In the genomic region with DNA sequence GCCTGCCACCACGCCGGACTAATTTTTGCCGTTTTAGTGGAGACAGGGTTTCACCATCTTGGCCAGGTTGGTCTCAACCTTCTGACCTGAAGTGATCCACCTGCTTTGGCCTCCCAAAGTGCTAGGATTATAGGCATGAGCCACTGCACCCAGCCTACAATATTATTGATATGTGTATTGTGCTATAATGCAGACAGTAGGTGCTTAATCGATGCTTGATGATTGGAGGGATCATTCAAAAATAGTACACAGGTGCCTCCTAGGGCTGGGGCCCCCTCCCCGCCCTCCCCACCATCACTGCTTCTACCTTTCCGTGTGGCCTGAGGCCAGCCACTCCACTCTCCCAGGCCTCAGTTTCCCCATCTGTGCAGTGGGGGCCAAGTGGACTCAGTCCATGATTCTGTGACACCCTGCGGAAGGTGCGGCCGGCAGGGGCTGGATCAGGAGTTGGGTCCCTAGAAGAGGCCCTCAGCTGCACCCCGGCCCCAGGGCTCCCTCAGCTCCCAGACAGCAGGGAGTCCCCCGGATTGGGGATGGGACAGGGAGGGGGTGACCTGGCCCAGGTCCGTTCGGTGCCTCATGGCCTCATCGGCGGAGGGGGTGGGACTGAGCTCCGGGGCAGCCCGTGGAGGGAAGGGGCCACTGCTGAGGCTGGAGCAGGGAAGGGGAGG, we compare ENCODE assay signal across 24 cellular contexts. TPM values are rescaled to one million over a fixed set of nuclear protein-coding genes. Genes with fewer than 3 reads are reported as not detected.
DNase-seq lines count a peak whose midpoint lies in the region; ATAC-seq, FAIRE-seq and TF ChIP-seq lines count a peak whose summit lies in the region.
"Had no signal": no experiment of that assay in that cellular context is flagged by ENCODE, and none has a peak within 500 bp of the region (broad histone marks: within the 10 kb centered on the region; RNA-seq: fewer than 3 reads in every experiment).

No MANE protein-coding gene starts in this region.

- WGBS in mammary epithelial cell (ENCODE audit: low coverage, missing lambda C conversion rate), result 78% methylated on average over 4 of the region's 17 CpGs
- 46 to 83% (median 58%) methylated on average over 6 to 17 of the region's 17 CpGs for WGBS in adrenal gland, 4 donors

- CTCF ChIA-PET in mammary epithelial cell (lab: Charles Lee; ENCODE audit: low non-redundant PET), result no interaction called here
- CTCF ChIA-PET in naive thymus-derived CD4-positive, alpha-beta T cell (lab: Charles Lee), result no interaction called here

- no peak overlapping the region for H3K9ac ChIP-seq in mammary epithelial cell (ENCODE audit: insufficient read depth, low read length)
- H3K9ac ChIP-seq: parathyroid adenoma had no signal

- H3K27me3 ChIP-seq in right atrium auricular region (no peaks in the 10 kb centered on the region), mammary epithelial cell (ENCODE audit: insufficient read depth, low read length) (no peaks in the 10 kb centered on the region), uterus (no peaks in the 10 kb centered on the region), adrenal gland (peaks cover 22% of the 10 kb centered on the region)
- no peaks in the 10 kb centered on the region for H3K27me3 ChIP-seq in naive thymus-derived CD4-positive, alpha-beta T cell (ENCODE audit: control insufficient read depth in 2 of 2, insufficient read depth in 2 of 2, low read length in 2 of 2)
- H3K27me3 ChIP-seq: MG63 had no signal

- TF ChIP-seq CTCF in right atrium auricular region (IDR thresholded peaks at IDR 0.05) (no peak), mammary epithelial cell (conservative IDR thresholded peaks at IDR 0.05 in 1 of 2, IDR thresholded peaks at IDR 0.05 in 1 of 2; ENCODE audit: extremely low read depth in 1 of 2, insufficient read depth in 1 of 2, low read depth in 1 of 2, low read length in 2 of 2) (no peak), uterus (IDR thresholded peaks at IDR 0.05) (no peak), adrenal gland (IDR thresholded peaks at IDR 0.05) (no peak)

- peak overlapping the region in 6 of 10 donors; percentile 16 to 85 (median 40) for H3K4me3 Mint-ChIP-seq in naive thymus-derived CD4-positive, alpha-beta T cell

- in situ Hi-C loops in mammary epithelial cell (cut with MboI; ENCODE audit: low sequenced_read_pairs in 2 of 2), result no loop called here

- no peak for ATAC-seq in left ventricle myocardium superior
- ATAC-seq in naive thymus-derived CD4-positive, alpha-beta T cell, result no peak
- ATAC-seq: GM23338, Panc1 had no signal

- no peak for DNase-seq in right atrium auricular region (ENCODE audit: low spot score)
- no peak for DNase-seq in left ventricle myocardium superior
- no peak for DNase-seq in mammary epithelial cell
- no peak for DNase-seq in naive thymus-derived CD4-positive, alpha-beta T cell
- no peak for DNase-seq in uterus
- no peak for DNase-seq in GM19239 (ENCODE audit: insufficient read length, low spot score)
- no peak for DNase-seq in iPS-NIHi11 (ENCODE audit: low spot score)
- no peak for DNase-seq in adrenal gland
- DNase-seq: activated effector memory CD4-positive, alpha-beta T cell treated with anti-CD3 and anti-CD28 coated beads, Interleukin-2, amount 50 U/mL, for 16 hours; amniotic stem cell; foreskin melanocyte; MG63; naive B cell; NCI-H1417 treated with DMSO at 0.1 percent for 48 hours; NCI-H510A; stimulated activated CD4-positive, alpha-beta T cell treated with anti-CD3 and anti-CD28 coated beads, Interleukin-1b, Interleukin-23, amount 100 ng/mL, for 48 hours; WERI-Rb-1 had no signal

- BruUV-seq in mammary epithelial cell (replicated peaks; lab: Mats Ljungman, UMichigan), result no TSS peak

- no peak overlapping the region for H3K4me3 ChIP-seq in right atrium auricular region
- no peak overlapping the region for H3K4me3 ChIP-seq in mammary epithelial cell (replicated peaks in 1 of 3; ENCODE audit: insufficient read depth in 1 of 3, low read depth in 2 of 3, low read length in 3 of 3)
- no peak overlapping the region for H3K4me3 ChIP-seq in naive thymus-derived CD4-positive, alpha-beta T cell (ENCODE audit: low read length)
- H3K4me3 ChIP-seq in uterus, result no peak overlapping the region
- H3K4me3 ChIP-seq in adrenal gland, result no peak overlapping the region
- H3K4me3 ChIP-seq: GM23338, MG63 had no signal

- peaks cover 0 to 28% (median 0%) of the 10 kb centered on the region in 5 donors for H3K27me3 Mint-ChIP-seq in naive thymus-derived CD4-positive, alpha-beta T cell

- peak overlapping the region in 3 of 9 donors; percentile 8 to 70 (median 67) for H3K27ac Mint-ChIP-seq in naive thymus-derived CD4-positive, alpha-beta T cell
- H3K27ac Mint-ChIP-seq: GM23338 had no signal

- H2AFZ ChIP-seq in mammary epithelial cell (ENCODE audit: low read depth, low read length), result no peak overlapping the region
- H2AFZ ChIP-seq: GM23338, parathyroid adenoma had no signal

- H3K9me3 Mint-ChIP-seq in naive thymus-derived CD4-positive, alpha-beta T cell, result peaks cover 0 to 5% (median 0%) of the 10 kb centered on the region in 11 donors

- no peak for FAIRE-seq in GM19239 (lab: Jason Lieb, UNC)

- H3K4me2 ChIP-seq in mammary epithelial cell (ENCODE audit: insufficient read depth, low read depth, low read length), result peak overlapping the region; percentile 72
- H3K4me2 ChIP-seq: GM23338 had no signal

- dilution Hi-C loops in mammary epithelial cell (cut with HindIII; ENCODE audit: low sequenced_read_pairs), result no loop called here

- peaks cover 0 to 3% (median 0%) of the 10 kb centered on the region in 5 donors for H3K36me3 Mint-ChIP-seq in naive thymus-derived CD4-positive, alpha-beta T cell

- POLR2A ChIA-PET in naive thymus-derived CD4-positive, alpha-beta T cell (lab: Charles Lee), result interaction anchor here (0.6 kb wide), 1 partner anchor 71 kb away, joined by 3 read pairs; no protein-coding TSS in a partner anchor

- no peaks in the 10 kb centered on the region for H3K36me3 ChIP-seq in right atrium auricular region
- no peaks in the 10 kb centered on the region for H3K36me3 ChIP-seq in mammary epithelial cell (ENCODE audit: insufficient read depth, low read length)
- H3K36me3 ChIP-seq in naive thymus-derived CD4-positive, alpha-beta T cell (ENCODE audit: control insufficient read depth in 2 of 3, insufficient read depth in 3 of 3, low read length in 3 of 3), result no peaks in the 10 kb centered on the region
- H3K36me3 ChIP-seq in uterus, result no peaks in the 10 kb centered on the region
- no peaks in the 10 kb centered on the region for H3K36me3 ChIP-seq in adrenal gland (replicated peaks in 1 of 2)
- H3K36me3 ChIP-seq: MG63, WERI-Rb-1 had no signal

- no peaks in the 10 kb centered on the region for H3K9me3 ChIP-seq in right atrium auricular region
- H3K9me3 ChIP-seq in mammary epithelial cell (replicated peaks; ENCODE audit: insufficient read depth, low read length), result no peaks in the 10 kb centered on the region
- H3K9me3 ChIP-seq in naive thymus-derived CD4-positive, alpha-beta T cell (ENCODE audit: control insufficient read depth in 2 of 3, low read length in 3 of 3), result no peaks in the 10 kb centered on the region
- H3K9me3 ChIP-seq in uterus, result no peaks in the 10 kb centered on the region
- no peaks in the 10 kb centered on the region for H3K9me3 ChIP-seq in adrenal gland (replicated peaks in 1 of 3)
- H3K9me3 ChIP-seq: MG63 had no signal

- intact Hi-C loops in left ventricle myocardium superior (cut with micrococcal nuclease) (no loop called here), mammary epithelial cell (cut with micrococcal nuclease) (loop anchor here (5.0 kb wide), 1 partner anchor 44 kb away; no protein-coding TSS in a partner anchor), uterus (cut with DNase I; ENCODE audit: low total_unique reads) (no loop called here), adrenal gland (cut with DNase I) (loop anchor here in 1 of 2 donors (10.0 kb wide), 1 partner anchor 227 kb away; the partner anchor contains the start of gene EFNA2)
- intact Hi-C loops in naive thymus-derived CD4-positive, alpha-beta T cell (cut with micrococcal nuclease), result loop anchor here in 1 of 2 donors (10.0 kb wide), 1 partner anchor 67 kb away; no protein-coding TSS in a partner anchor

- no peaks in the 10 kb centered on the region for H3K79me2 ChIP-seq in mammary epithelial cell (ENCODE audit: insufficient read depth, low read length)
- H3K79me2 ChIP-seq: parathyroid adenoma had no signal

- peak overlapping the region; percentile 87 to 96 for H3K27ac ChIP-seq in right atrium auricular region
- no peak overlapping the region for H3K27ac ChIP-seq in mammary epithelial cell (ENCODE audit: insufficient read depth, low read depth, low read length)
- peak overlapping the region; percentile 27 for H3K27ac ChIP-seq in naive thymus-derived CD4-positive, alpha-beta T cell (ENCODE audit: low read depth, low read length)
- peak overlapping the region; percentile 91 for H3K27ac ChIP-seq in uterus
- H3K27ac ChIP-seq in adrenal gland, result no peak overlapping the region
- H3K27ac ChIP-seq: parathyroid adenoma, WERI-Rb-1 had no signal

- TF ChIP-seq POLR2A in uterus (IDR thresholded peaks at IDR 0.05) (no peak), adrenal gland (IDR thresholded peaks at IDR 0.05) (no peak)

- H3K4me1 ChIP-seq in right atrium auricular region (peaks cover 0 to 22% of the 10 kb centered on the region in 2 donors), mammary epithelial cell (ENCODE audit: insufficient read depth, low read length) (peaks cover 18% of the 10 kb centered on the region), uterus (no peaks in the 10 kb centered on the region), adrenal gland (replicated peaks in 1 of 2) (peaks cover 7 to 8% of the 10 kb centered on the region in 2 donors)
- peaks cover 4 to 18% of the 10 kb centered on the region in 2 donors for H3K4me1 ChIP-seq in naive thymus-derived CD4-positive, alpha-beta T cell (ENCODE audit: control insufficient read depth in 2 of 2, insufficient read depth in 2 of 2, low read length in 2 of 2)

- H3K4me1 Mint-ChIP-seq in naive thymus-derived CD4-positive, alpha-beta T cell, result peaks cover 7 to 37% (median 24%) of the 10 kb centered on the region in 7 donors
- H3K4me1 Mint-ChIP-seq: GM23338 had no signal

- no peaks in the 10 kb centered on the region for H4K20me1 ChIP-seq in mammary epithelial cell (ENCODE audit: insufficient read depth, low read length)

RNA-seq across cellular contexts. Expression of gene ADAMTSL5, which starts 1.4 kb away (rescaled TPM):
- total RNA-seq in right atrium auricular region, result 10 to 100 TPM; 14.5 to 27.2 TPM
- 20.5 TPM for total RNA-seq in left ventricle myocardium superior
- 10 to 100 TPM in 1 of 2 donors, 1 to 10 TPM in 1; 5.3 to 21.9 TPM for total RNA-seq in mammary epithelial cell
- polyA plus RNA-seq in mammary epithelial cell, result 6.0 TPM
- not detected for polyA minus RNA-seq in mammary epithelial cell
- total RNA-seq in naive thymus-derived CD4-positive, alpha-beta T cell, result 1 to 10 TPM; 3.6 to 9.9 (median 6.0) TPM
- polyA plus RNA-seq in naive thymus-derived CD4-positive, alpha-beta T cell, result 1 to 10 TPM; 4.3 to 4.8 TPM
- total RNA-seq in uterus, result 10 to 100 TPM in 3 of 4 donors, 1 to 10 TPM in 1; 3.5 to 39.4 (median 12.6) TPM
- 1 to 10 TPM in 7 of 8 donors, under 1 TPM in 1; 0.74 to 8.8 (median 2.3) TPM for total RNA-seq in adrenal gland
- polyA plus RNA-seq in adrenal gland, result 1 to 10 TPM in 2 of 3 donors, under 1 TPM in 1; 0.79 to 2.4 (median 2.0) TPM
- polyA plus RNA-seq: CD14-positive monocyte had no signal

RNA-seq across cellular contexts. Expression of gene PLK5, which starts 12.4 kb away (rescaled TPM):
- total RNA-seq in right atrium auricular region, result not detected
- not detected for total RNA-seq in left ventricle myocardium superior
- total RNA-seq in mammary epithelial cell, result not detected
- polyA plus RNA-seq in mammary epithelial cell, result not detected
- not detected for polyA minus RNA-seq in mammary epithelial cell
- total RNA-seq in naive thymus-derived CD4-positive, alpha-beta T cell, result not detected
- polyA plus RNA-seq in naive thymus-derived CD4-positive, alpha-beta T cell, result not detected
- 1 to 10 TPM in 1 of 4 donors, under 1 TPM in 1, not detected in 2; 0.21 to 2.7 TPM for total RNA-seq in uterus
- total RNA-seq in adrenal gland, result under 1 TPM in 1 of 8 donors, not detected in 7; 0.15 TPM
- polyA plus RNA-seq in adrenal gland, result 1 to 10 TPM in 1 of 3 donors, under 1 TPM in 1, not detected in 1; 0.47 to 1.0 TPM
- total RNA-seq: kidney epithelial cell, SK-MEL-5 had no signal
- polyA plus RNA-seq: CD14-positive monocyte, IgD-negative memory B cell had no signal

RNA-seq across cellular contexts. Expression of gene REEP6, which starts 20.5 kb away (rescaled TPM):
- total RNA-seq in right atrium auricular region (1 to 10 TPM; 1.3 to 2.3 TPM), left ventricle myocardium superior (0.72 TPM), mammary epithelial cell (1 to 10 TPM; 1.7 to 2.4 TPM), uterus (1 to 10 TPM in 1 of 4 donors, under 1 TPM in 2, not detected in 1; 0.76 to 3.0 (median 0.77) TPM), adrenal gland (100 to 1,000 TPM in 5 of 8 donors, 10 to 100 TPM in 3; 59.3 to 189 (median 121) TPM)
- polyA plus RNA-seq in mammary epithelial cell (1.2 TPM), adrenal gland (100 to 1,000 TPM in 2 of 3 donors, 10 to 100 TPM in 1; 16.5 to 205 (median 120) TPM)
- polyA minus RNA-seq in mammary epithelial cell, result not detected
- total RNA-seq in naive thymus-derived CD4-positive, alpha-beta T cell, result 1 to 10 TPM; 1.6 to 5.3 (median 4.4) TPM
- polyA plus RNA-seq in naive thymus-derived CD4-positive, alpha-beta T cell, result 1 to 10 TPM; 5.6 to 7.2 TPM

RNA-seq across cellular contexts. Expression of gene PCSK4, which starts 21.3 kb away (rescaled TPM):
- total RNA-seq in right atrium auricular region, result 1 to 10 TPM; 1.0 to 4.4 TPM
- total RNA-seq in left ventricle myocardium superior, result 2.8 TPM
- 1 to 10 TPM; 1.0 to 3.5 TPM for total RNA-seq in mammary epithelial cell
- polyA plus RNA-seq in mammary epithelial cell, result 0.56 TPM
- polyA minus RNA-seq in mammary epithelial cell, result not detected
- 10 to 100 TPM in 1 of 5 experiments, 1 to 10 TPM in 3, under 1 TPM in 1; 0.87 to 10.8 (median 7.8) TPM for total RNA-seq in naive thymus-derived CD4-positive, alpha-beta T cell
- under 1 TPM; 0.64 to 0.72 TPM for polyA plus RNA-seq in naive thymus-derived CD4-positive, alpha-beta T cell
- 1 to 10 TPM in 2 of 4 donors, under 1 TPM in 1, not detected in 1; under 0.01 to 6.4 (median 4.6) TPM for total RNA-seq in uterus
- total RNA-seq in adrenal gland, result 10 to 100 TPM in 2 of 8 donors, 1 to 10 TPM in 6; 1.2 to 13.1 (median 4.8) TPM
- polyA plus RNA-seq in adrenal gland, result 10 to 100 TPM in 2 of 3 donors, 1 to 10 TPM in 1; 1.3 to 29.7 (median 13.7) TPM
- polyA plus RNA-seq: IgD-negative memory B cell had no signal

RNA-seq across cellular contexts. Expression of gene C19orf25, which starts 32.4 kb away (rescaled TPM):
- 10 to 100 TPM; 19.1 to 22.3 TPM for total RNA-seq in right atrium auricular region
- total RNA-seq in left ventricle myocardium superior, result 16.2 TPM
- total RNA-seq in mammary epithelial cell, result 10 to 100 TPM; 25.8 to 41.9 TPM
- 22.2 TPM for polyA plus RNA-seq in mammary epithelial cell
- polyA minus RNA-seq in mammary epithelial cell, result 9.1 TPM
- 10 to 100 TPM; 24.2 to 64.5 (median 44.6) TPM for total RNA-seq in naive thymus-derived CD4-positive, alpha-beta T cell
- polyA plus RNA-seq in naive thymus-derived CD4-positive, alpha-beta T cell, result 10 to 100 TPM; 43.6 to 69.8 TPM
- total RNA-seq in uterus, result 10 to 100 TPM; 17.7 to 32.9 (median 28.9) TPM
- total RNA-seq in adrenal gland, result 10 to 100 TPM; 26.9 to 60.4 (median 36.3) TPM
- 10 to 100 TPM in 2 of 3 donors, 1 to 10 TPM in 1; 6.0 to 55.7 (median 33.4) TPM for polyA plus RNA-seq in adrenal gland

Comparison
In these comparisons a context has a peak if more than half of its experiments do, and no peak if none do; other contexts are left out.
1. H3K27ac ChIP-seq: peak in right atrium auricular region (2 of 2), naive thymus-derived CD4-positive, alpha-beta T cell (single experiment) and uterus (2 of 2); none in mammary epithelial cell (single experiment) and adrenal gland (0 of 5).
2. RNA of gene REEP6, which starts 20.5 kb away (total RNA-seq): 59.3 to 189 TPM in adrenal gland; 1.6 to 5.3 TPM in naive thymus-derived CD4-positive, alpha-beta T cell, 1.7 to 2.4 TPM in mammary epithelial cell, 1.3 to 2.3 TPM in right atrium auricular region, 0.76 to 3.0 TPM in uterus and 0.72 TPM in left ventricle myocardium superior (single experiment); every median in the first group is over 4 times any median in the second.